In the genomic region with DNA sequence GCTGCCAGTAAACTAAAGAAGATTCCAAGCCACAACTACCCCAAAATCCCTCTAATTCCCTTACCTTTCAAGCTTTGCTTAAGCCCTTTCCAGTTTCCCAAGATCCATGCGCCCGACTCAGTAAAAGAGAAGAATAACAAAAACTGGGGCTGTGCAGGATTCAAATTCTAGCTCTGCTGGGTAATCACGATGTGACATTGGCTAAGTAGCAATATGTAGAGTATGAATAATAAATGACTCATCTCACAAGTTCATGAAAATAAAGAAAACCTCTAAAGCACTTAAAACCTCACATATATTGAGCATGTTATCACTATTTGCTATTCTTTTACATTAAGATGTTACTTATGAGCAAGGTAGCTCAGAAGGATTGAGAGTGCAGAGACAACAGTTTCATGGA, we compare ENCODE assay signal across 20 cellular contexts.
DNase-seq lines count a peak whose midpoint lies in the region; ATAC-seq and TF ChIP-seq lines count a peak whose summit lies in the region.
"Had no signal": no experiment of that assay in that cellular context is flagged by ENCODE, and none has a peak within 500 bp of the region (broad histone marks: within the 10 kb centered on the region; RNA-seq: fewer than 3 reads in every experiment).

No MANE protein-coding gene starts in this region.

- no peak overlapping the region for H3K9ac ChIP-seq in PC-3 (ENCODE audit: low read length)
- H3K9ac ChIP-seq: BLaER1 treated with 17β-estradiol and CSF1 and Interleukin-3, amounts not matched to agents 10 nM and 100 nM had no signal

- DNase-seq in AG04450 (ENCODE audit: low read depth, low spot score) (no peak), PC-3 (peak; percentile 30), choroid plexus epithelial cell (ENCODE audit: low read depth) (peak; percentile 59), non-pigmented ciliary epithelial cell (ENCODE audit: low read depth) (peak; percentile 6), NCI-H226 (no peak), DMS 273 (lab: John Stamatoyannopoulos, UW; ENCODE audit: unreplicated experiment) (no peak), GM19240 (ENCODE audit: insufficient read length, low spot score) (no peak)
- DNase-seq: 8988T; CD8-positive, alpha-beta memory T cell; DMS 273 treated with DMSO at 0.1 percent for 48 hours; GF-D8; MV-4-11; NCI-H1417; NCI-H1930; NCI-H446; NK-92 treated with Interleukin-12 subunit alpha and Interleukin-12 subunit beta, amount 100 ng/mL, for 24 hours; SJCRH30 had no signal

- H3K27me3 ChIP-seq in AG04450 (ENCODE audit: control insufficient read depth, insufficient read depth, low read length) (no peaks in the 10 kb centered on the region), PC-3 (ENCODE audit: low read length) (peaks cover 37% of the 10 kb centered on the region)
- H3K27me3 ChIP-seq: BLaER1 treated with 17β-estradiol and CSF1 and Interleukin-3, amounts not matched to agents 10 nM and 100 nM; SJCRH30 had no signal

- no peak for TF ChIP-seq CTCF in AG04450 (IDR thresholded peaks at IDR 0.05; ENCODE audit: low read depth, low read length)
- no peak for TF ChIP-seq CTCF in PC-3 (conservative IDR thresholded peaks at IDR 0.05; ENCODE audit: low read depth, low read length)
- no peak for TF ChIP-seq CTCF in choroid plexus epithelial cell (conservative IDR thresholded peaks at IDR 0.05; ENCODE audit: low read depth, low read length)

- no peaks in the 10 kb centered on the region for H3K9me3 ChIP-seq in AG04450 (ENCODE audit: control insufficient read depth, insufficient read depth, low read length)
- no peaks in the 10 kb centered on the region for H3K9me3 ChIP-seq in PC-3 (ENCODE audit: low read length)
- H3K9me3 ChIP-seq: SJCRH30 had no signal

- intact Hi-C loops in PC-3 (cut with micrococcal nuclease): no loop called here

- BruUV-seq in PC-3 (replicated peaks; lab: Mats Ljungman, UMichigan): no TSS peak

- H3K27ac ChIP-seq in AG04450 (ENCODE audit: low read depth, low read length) (peak overlapping the region; percentile 74), PC-3 (ENCODE audit: low read length) (no peak overlapping the region)
- H3K27ac ChIP-seq: BLaER1 treated with 17β-estradiol and CSF1 and Interleukin-3, amounts not matched to agents 10 nM and 100 nM; SJCRH30 had no signal

- H3K36me3 ChIP-seq in PC-3 (ENCODE audit: low read depth, low read length): no peaks in the 10 kb centered on the region
- H3K36me3 ChIP-seq: BLaER1 treated with 17β-estradiol and CSF1 and Interleukin-3, amounts not matched to agents 10 nM and 100 nM; SJCRH30 had no signal

- H3F3A ChIP-seq in PC-3 (ENCODE audit: low read length, unreplicated experiment): no peaks in the 10 kb centered on the region

- no peaks in the 10 kb centered on the region for H3K4me1 ChIP-seq in PC-3 (ENCODE audit: insufficient read depth, low read length)
- H3K4me1 ChIP-seq: BLaER1 treated with 17β-estradiol and CSF1 and Interleukin-3, amounts not matched to agents 10 nM and 100 nM; SJCRH30 had no signal

- H4K20me1 ChIP-seq in PC-3 (ENCODE audit: low read length): no peaks in the 10 kb centered on the region
- H4K20me1 ChIP-seq: BLaER1 treated with 17β-estradiol and CSF1 and Interleukin-3, amounts not matched to agents 10 nM and 100 nM had no signal

- H3K9me2 ChIP-seq in PC-3 (replicated peaks; ENCODE audit: low read length): no peaks in the 10 kb centered on the region

- H3K4me3 ChIP-seq in AG04450 (ENCODE audit: low read depth, low read length): no peak overlapping the region
- no peak overlapping the region for H3K4me3 ChIP-seq in PC-3 (ENCODE audit: low read length)
- H3K4me3 ChIP-seq in choroid plexus epithelial cell (ENCODE audit: low read depth, low read length): no peak overlapping the region
- H3K4me3 ChIP-seq: BLaER1 treated with 17β-estradiol and CSF1 and Interleukin-3, amounts not matched to agents 10 nM and 100 nM; K562; SJCRH30 had no signal

- 0 out of 2 replicates have a peak overlapping the region, but pooled peaks have one; percentile 6 for H2AFZ ChIP-seq in PC-3 (ENCODE audit: low read length)

- CTCF ChIA-PET in AG04450 (lab: Charles Lee) (interaction anchor here (0.6 kb wide), 1 partner anchor 9 kb away, joined by 3 read pairs; no protein-coding TSS in a partner anchor), PC-3 (lab: Charles Lee) (no interaction called here)

- ATAC-seq in PC-3 (peak; percentile 55), GM18867 (IDR thresholded peaks at IDR 0.05; ENCODE audit: unreplicated experiment) (no peak)
- ATAC-seq: K562 had no signal

- no peaks in the 10 kb centered on the region for H3K79me2 ChIP-seq in PC-3 (ENCODE audit: low read length)

- POLR2A ChIA-PET in AG04450 (lab: Yijun Ruan, JAX): no interaction called here
- POLR2A ChIA-PET in PC-3 (lab: Charles Lee; ENCODE audit: unreplicated experiment): no interaction called here

- 0 out of 2 replicates have a peak overlapping the region, but pooled peaks have one; percentile 15 for H3K4me2 ChIP-seq in PC-3 (ENCODE audit: low read length)
- H3K4me2 ChIP-seq: BLaER1 treated with 17β-estradiol and CSF1 and Interleukin-3, amounts not matched to agents 10 nM and 100 nM had no signal

Comparison
In these comparisons a context has a peak if more than half of its experiments do, and no peak if none do; other contexts are left out.
1. DNase-seq: peak in PC-3 (single experiment), choroid plexus epithelial cell (single experiment) and non-pigmented ciliary epithelial cell (single experiment); none in AG04450 (single experiment), NCI-H226 (single experiment), DMS 273 (single experiment) and GM19240 (single experiment).